15 cellular contexts compared by ENCODE assay signal in genomic region chr12:2647186-2647585, GRCh38.
"Had no signal": no experiment of that assay in that cellular context is flagged by ENCODE, and none has a peak within 500 bp of the region (broad histone marks: within the 10 kb centered on the region; RNA-seq: fewer than 3 reads in every experiment).

No MANE protein-coding gene starts in this region.

- ATAC-seq: mucosa of descending colon; naive thymus-derived CD8-positive, alpha-beta T cell; stimulated activated memory B cell treated with anti-CD40 and anti-IgM and Interleukin-4, amounts not matched to agents 10 μg/mL and 1 μg/mL and 100 μg/mL, for 72 hours had no signal

- H3K27ac ChIP-seq: colonic mucosa, heart left ventricle, neutrophil, testis, tibial nerve had no signal

- DNase-seq: cerebellar nuclear complex; colonic mucosa; effector CD8-positive, alpha-beta T cell; foreskin melanocyte; heart left ventricle; hippocampal formation; kidney glomerular epithelial cell; mammary epithelial cell; mucosa of descending colon; naive thymus-derived CD8-positive, alpha-beta T cell; stimulated activated CD4-positive, alpha-beta T cell treated with anti-CD3 and anti-CD28 coated beads, Interleukin-4, amount 100 ng/mL, for 24 hours; testis had no signal
